In genomic region chr17:36937001-36937960, GRCh38 we compare ENCODE assay signal across 1 cellular context.
A peak's percentile ranks its signal among the peaks of the same experiment; 100 is the strongest.
TF ChIP-seq lines count a peak whose summit lies in the region.

LHX1 (plus strand) TSS chr17:36937475; CDS start chr17:36938198, 723 bp downstream.

TF ChIP-seq in HEK293, 187 proteins besides CTCF, POLR2A, EP300 and RAD21 (continued from another document):
- TF ChIP-seq GLI2 (tag by site-specific recombination; IDR thresholded peaks at IDR 0.05; ENCODE audit: borderline replicate concordance, low read depth) (no peak), ZNF404 (tag by site-specific recombination; IDR thresholded peaks at IDR 0.05) (no peak), KLF9 (tag by site-specific recombination; IDR thresholded peaks at IDR 0.05; ENCODE audit: low read depth) (no peak), MEIS1 (CRISPR knock-in tag; IDR thresholded peaks at IDR 0.05; ENCODE audit: borderline replicate concordance) (no peak), ZSCAN23 (tag by site-specific recombination; IDR thresholded peaks at IDR 0.05) (no peak), ZNF501 (tag by site-specific recombination; IDR thresholded peaks at IDR 0.05) (no peak), ZNF488 (tag by site-specific recombination; IDR thresholded peaks at IDR 0.05) (no peak), ZNF335 (tag by site-specific recombination; conservative IDR thresholded peaks at IDR 0.05) (peak; percentile 90), ZNF354C (tag by site-specific recombination; IDR thresholded peaks at IDR 0.05; ENCODE audit: borderline replicate concordance, low read depth) (no peak), ZNF670 (tag by site-specific recombination; IDR thresholded peaks at IDR 0.05; ENCODE audit: low read depth) (no peak), ZFHX2 (tag by site-specific recombination; conservative IDR thresholded peaks at IDR 0.05) (peak; percentile 25), ZNF768 (tag by site-specific recombination; IDR thresholded peaks at IDR 0.05) (0 out of 2 replicates have a peak, but pooled peaks have one; percentile 19), ZNF138 (tag by site-specific recombination; IDR thresholded peaks at IDR 0.05; ENCODE audit: borderline replicate concordance) (no peak), KLF8 (tag by site-specific recombination; IDR thresholded peaks at IDR 0.05) (no peak), ZNF560 (tag by site-specific recombination; IDR thresholded peaks at IDR 0.05; ENCODE audit: borderline replicate concordance) (no peak), ZNF280D (tag by site-specific recombination; IDR thresholded peaks at IDR 0.05) (no peak), ZNF248 (tag by site-specific recombination; IDR thresholded peaks at IDR 0.05) (no peak), ZNF23 (tag by site-specific recombination; IDR thresholded peaks at IDR 0.05; ENCODE audit: borderline replicate concordance) (no peak), GLI4 (tag by site-specific recombination; IDR thresholded peaks at IDR 0.05) (no peak), ZBTB20 (tag by site-specific recombination; IDR thresholded peaks at IDR 0.05) (peak; percentile 89; the same call in 1 of the 2 replicates), ZNF747 (tag by site-specific recombination; IDR thresholded peaks at IDR 0.05) (no peak), ZNF311 (tag by site-specific recombination; IDR thresholded peaks at IDR 0.05; ENCODE audit: borderline replicate concordance) (no peak), PRDM1 (tag by site-specific recombination; IDR thresholded peaks at IDR 0.05) (peak; percentile 95), GLIS1 (tag by site-specific recombination; IDR thresholded peaks at IDR 0.05) (no peak), KLF1 (tag by site-specific recombination; IDR thresholded peaks at IDR 0.05) (no peak), PRDM4 (tag by site-specific recombination; IDR thresholded peaks at IDR 0.05) (no peak), ZNF146 (tag by site-specific recombination; IDR thresholded peaks at IDR 0.05) (no peak), BCL6B (tag by site-specific recombination; IDR thresholded peaks at IDR 0.05) (no peak), ZNF211 (tag by site-specific recombination; IDR thresholded peaks at IDR 0.05; ENCODE audit: low read depth) (no peak), ZNF830 (tag by site-specific recombination; IDR thresholded peaks at IDR 0.05; ENCODE audit: low read depth) (no peak)
- TF ChIP-seq, protein P1, sequence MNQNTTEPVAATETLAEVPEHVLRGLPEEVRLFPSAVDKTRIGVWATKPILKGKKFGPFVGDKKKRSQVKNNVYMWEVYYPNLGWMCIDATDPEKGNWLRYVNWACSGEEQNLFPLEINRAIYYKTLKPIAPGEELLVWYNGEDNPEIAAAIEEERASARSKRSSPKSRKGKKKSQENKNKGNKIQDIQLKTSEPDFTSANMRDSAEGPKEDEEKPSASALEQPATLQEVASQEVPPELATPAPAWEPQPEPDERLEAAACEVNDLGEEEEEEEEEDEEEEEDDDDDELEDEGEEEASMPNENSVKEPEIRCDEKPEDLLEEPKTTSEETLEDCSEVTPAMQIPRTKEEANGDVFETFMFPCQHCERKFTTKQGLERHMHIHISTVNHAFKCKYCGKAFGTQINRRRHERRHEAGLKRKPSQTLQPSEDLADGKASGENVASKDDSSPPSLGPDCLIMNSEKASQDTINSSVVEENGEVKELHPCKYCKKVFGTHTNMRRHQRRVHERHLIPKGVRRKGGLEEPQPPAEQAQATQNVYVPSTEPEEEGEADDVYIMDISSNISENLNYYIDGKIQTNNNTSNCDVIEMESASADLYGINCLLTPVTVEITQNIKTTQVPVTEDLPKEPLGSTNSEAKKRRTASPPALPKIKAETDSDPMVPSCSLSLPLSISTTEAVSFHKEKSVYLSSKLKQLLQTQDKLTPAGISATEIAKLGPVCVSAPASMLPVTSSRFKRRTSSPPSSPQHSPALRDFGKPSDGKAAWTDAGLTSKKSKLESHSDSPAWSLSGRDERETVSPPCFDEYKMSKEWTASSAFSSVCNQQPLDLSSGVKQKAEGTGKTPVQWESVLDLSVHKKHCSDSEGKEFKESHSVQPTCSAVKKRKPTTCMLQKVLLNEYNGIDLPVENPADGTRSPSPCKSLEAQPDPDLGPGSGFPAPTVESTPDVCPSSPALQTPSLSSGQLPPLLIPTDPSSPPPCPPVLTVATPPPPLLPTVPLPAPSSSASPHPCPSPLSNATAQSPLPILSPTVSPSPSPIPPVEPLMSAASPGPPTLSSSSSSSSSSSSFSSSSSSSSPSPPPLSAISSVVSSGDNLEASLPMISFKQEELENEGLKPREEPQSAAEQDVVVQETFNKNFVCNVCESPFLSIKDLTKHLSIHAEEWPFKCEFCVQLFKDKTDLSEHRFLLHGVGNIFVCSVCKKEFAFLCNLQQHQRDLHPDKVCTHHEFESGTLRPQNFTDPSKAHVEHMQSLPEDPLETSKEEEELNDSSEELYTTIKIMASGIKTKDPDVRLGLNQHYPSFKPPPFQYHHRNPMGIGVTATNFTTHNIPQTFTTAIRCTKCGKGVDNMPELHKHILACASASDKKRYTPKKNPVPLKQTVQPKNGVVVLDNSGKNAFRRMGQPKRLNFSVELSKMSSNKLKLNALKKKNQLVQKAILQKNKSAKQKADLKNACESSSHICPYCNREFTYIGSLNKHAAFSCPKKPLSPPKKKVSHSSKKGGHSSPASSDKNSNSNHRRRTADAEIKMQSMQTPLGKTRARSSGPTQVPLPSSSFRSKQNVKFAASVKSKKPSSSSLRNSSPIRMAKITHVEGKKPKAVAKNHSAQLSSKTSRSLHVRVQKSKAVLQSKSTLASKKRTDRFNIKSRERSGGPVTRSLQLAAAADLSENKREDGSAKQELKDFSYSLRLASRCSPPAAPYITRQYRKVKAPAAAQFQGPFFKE (tag by site-specific recombination; IDR thresholded peaks at IDR 0.05; ENCODE audit: borderline replicate concordance), result 0 out of 2 replicates have a peak, but pooled peaks have one; percentile 59
- TF ChIP-seq, protein P2, sequence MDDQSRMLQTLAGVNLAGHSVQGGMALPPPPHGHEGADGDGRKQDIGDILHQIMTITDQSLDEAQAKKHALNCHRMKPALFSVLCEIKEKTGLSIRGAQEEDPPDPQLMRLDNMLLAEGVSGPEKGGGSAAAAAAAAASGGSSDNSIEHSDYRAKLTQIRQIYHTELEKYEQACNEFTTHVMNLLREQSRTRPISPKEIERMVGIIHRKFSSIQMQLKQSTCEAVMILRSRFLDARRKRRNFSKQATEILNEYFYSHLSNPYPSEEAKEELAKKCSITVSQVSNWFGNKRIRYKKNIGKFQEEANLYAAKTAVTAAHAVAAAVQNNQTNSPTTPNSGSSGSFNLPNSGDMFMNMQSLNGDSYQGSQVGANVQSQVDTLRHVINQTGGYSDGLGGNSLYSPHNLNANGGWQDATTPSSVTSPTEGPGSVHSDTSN (CRISPR knock-in tag; IDR thresholded peaks at IDR 0.05), result no peak
- TF ChIP-seq, protein P3, sequence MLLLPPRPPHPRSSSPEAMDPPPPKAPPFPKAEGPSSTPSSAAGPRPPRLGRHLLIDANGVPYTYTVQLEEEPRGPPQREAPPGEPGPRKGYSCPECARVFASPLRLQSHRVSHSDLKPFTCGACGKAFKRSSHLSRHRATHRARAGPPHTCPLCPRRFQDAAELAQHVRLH (tag by site-specific recombination; IDR thresholded peaks at IDR 0.05), result no peak
- TF ChIP-seq, protein P4, sequence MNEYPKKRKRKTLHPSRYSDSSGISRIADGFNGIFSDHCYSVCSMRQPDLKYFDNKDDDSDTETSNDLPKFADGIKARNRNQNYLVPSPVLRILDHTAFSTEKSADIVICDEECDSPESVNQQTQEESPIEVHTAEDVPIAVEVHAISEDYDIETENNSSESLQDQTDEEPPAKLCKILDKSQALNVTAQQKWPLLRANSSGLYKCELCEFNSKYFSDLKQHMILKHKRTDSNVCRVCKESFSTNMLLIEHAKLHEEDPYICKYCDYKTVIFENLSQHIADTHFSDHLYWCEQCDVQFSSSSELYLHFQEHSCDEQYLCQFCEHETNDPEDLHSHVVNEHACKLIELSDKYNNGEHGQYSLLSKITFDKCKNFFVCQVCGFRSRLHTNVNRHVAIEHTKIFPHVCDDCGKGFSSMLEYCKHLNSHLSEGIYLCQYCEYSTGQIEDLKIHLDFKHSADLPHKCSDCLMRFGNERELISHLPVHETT (tag by site-specific recombination; IDR thresholded peaks at IDR 0.05), result no peak
